ENCODE assay signal across 23 cellular contexts in the genomic region with DNA sequence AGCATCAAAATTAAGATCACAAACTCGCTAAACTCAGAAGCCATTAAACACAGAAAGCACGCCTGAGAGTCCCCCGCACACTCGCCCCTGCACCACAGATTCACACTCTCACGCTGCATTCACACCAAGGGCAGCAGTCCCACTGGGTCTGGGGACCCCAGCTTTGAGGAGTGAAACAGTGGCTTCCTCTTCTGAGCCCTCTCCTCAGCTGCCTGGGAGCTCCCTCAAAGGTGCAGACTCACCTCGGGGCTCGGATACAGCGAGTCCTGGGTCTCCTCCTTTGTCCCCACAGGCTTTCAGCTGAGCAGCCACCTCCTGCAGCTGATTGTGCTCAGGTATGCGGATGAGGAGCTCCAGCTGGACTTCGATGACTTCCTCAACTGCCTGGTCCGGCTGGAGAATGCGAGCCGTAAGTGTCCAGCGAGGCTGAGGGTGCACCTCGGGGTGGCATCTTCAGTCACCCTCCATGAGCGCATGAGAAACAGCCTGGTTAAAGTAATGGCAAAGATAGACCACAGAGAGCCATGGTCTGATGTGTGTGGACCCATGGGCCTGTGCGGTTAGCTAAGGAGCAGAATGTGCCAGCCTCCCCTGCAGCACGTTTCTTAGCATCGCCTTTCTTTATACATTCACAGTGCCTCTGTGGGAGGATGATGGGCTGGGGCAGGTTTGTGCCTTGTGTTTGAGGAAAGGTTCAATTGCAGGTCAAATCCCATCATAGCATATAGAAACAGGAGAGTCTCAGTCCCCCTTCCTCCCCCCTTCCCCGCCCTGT. TPM values are rescaled to one million over a fixed set of nuclear protein-coding genes. Genes with fewer than 3 reads are reported as not detected.
DNase-seq lines count a peak whose midpoint lies in the region; ATAC-seq and TF ChIP-seq lines count a peak whose summit lies in the region.
"Had no signal": no experiment of that assay in that cellular context is flagged by ENCODE, and none has a peak within 500 bp of the region (broad histone marks: within the 10 kb centered on the region; RNA-seq: fewer than 3 reads in every experiment).

No MANE protein-coding gene starts in this region.

- H4K20me1 ChIP-seq in GM23338 (replicated peaks; ENCODE audit: insufficient read depth): no peaks in the 10 kb centered on the region

- H3K4me1 ChIP-seq in GM23338 (ENCODE audit: insufficient read depth): no peaks in the 10 kb centered on the region

- H3K36me3 Mint-ChIP-seq in GM23338 (ENCODE audit: low read depth) (no peaks in the 10 kb centered on the region), progenitor cell of endocrine pancreas (ENCODE audit: insufficient read depth) (peaks cover 4% of the 10 kb centered on the region)
- H3K36me3 Mint-ChIP-seq: CD4-positive, alpha-beta memory T cell had no signal

- H3K79me2 ChIP-seq in GM23338 (replicated peaks; ENCODE audit: insufficient read depth): no peaks in the 10 kb centered on the region

- H3K4me1 Mint-ChIP-seq in GM23338 (peaks cover 3% of the 10 kb centered on the region; the same call in 2 of the 3 replicates), progenitor cell of endocrine pancreas (ENCODE audit: low read depth) (peaks cover 19% of the 10 kb centered on the region)
- H3K4me1 Mint-ChIP-seq: CD4-positive, alpha-beta memory T cell had no signal

- H3K4me2 ChIP-seq in GM23338: no peak overlapping the region
- H3K4me2 ChIP-seq: KMS-11 had no signal

- TF ChIP-seq CTCF in GM23338 (conservative IDR thresholded peaks at IDR 0.05; ENCODE audit: low read depth in 2 of 2): no peak
- TF ChIP-seq CTCF in coronary artery (IDR thresholded peaks at IDR 0.05): no peak
- TF ChIP-seq CTCF in progenitor cell of endocrine pancreas (IDR thresholded peaks at IDR 0.05; ENCODE audit: unreplicated experiment): no peak

- no peaks in the 10 kb centered on the region for H3K9me2 ChIP-seq in GM23338 (ENCODE audit: insufficient read depth)

- H2AFZ ChIP-seq in GM23338: no peak overlapping the region
- H2AFZ ChIP-seq: GM23248 had no signal

- peaks cover 15% of the 10 kb centered on the region; the same call in 1 of the 2 replicates for H3K27me3 ChIP-seq in GM23338 (ENCODE audit: insufficient read depth)
- H3K27me3 ChIP-seq: SJCRH30 had no signal

- no peak overlapping the region for H3K27ac ChIP-seq in GM23338 (ENCODE audit: low read depth)
- H3K27ac ChIP-seq in coronary artery: no peak overlapping the region
- H3K27ac ChIP-seq: GM23248, KMS-11, SJCRH30 had no signal

- H3F3A ChIP-seq in GM23338 (replicated peaks; ENCODE audit: low read depth): no peaks in the 10 kb centered on the region

- H3K27ac Mint-ChIP-seq in GM23338 (no peak overlapping the region), progenitor cell of endocrine pancreas (peak overlapping the region; percentile 90)
- H3K27ac Mint-ChIP-seq: CD4-positive, alpha-beta memory T cell; H9; HFFc6 had no signal

- no peaks in the 10 kb centered on the region for H3K9me3 Mint-ChIP-seq in GM23338
- no peaks in the 10 kb centered on the region for H3K9me3 Mint-ChIP-seq in progenitor cell of endocrine pancreas (ENCODE audit: low read depth)
- H3K9me3 Mint-ChIP-seq: CD4-positive, alpha-beta memory T cell; H9; HFFc6 had no signal

- H3K4me3 ChIP-seq in GM23338 (no peak overlapping the region), coronary artery (no peak overlapping the region)
- H3K4me3 ChIP-seq: GM23248, SJCRH30 had no signal

- no peaks in the 10 kb centered on the region for H3K36me3 ChIP-seq in GM23338 (ENCODE audit: insufficient read depth)
- H3K36me3 ChIP-seq: SJCRH30 had no signal

- DNase-seq in GM23338 (ENCODE audit: low spot score): no peak
- peak; percentile 59 for DNase-seq in coronary artery (ENCODE audit: low spot score)
- DNase-seq in left kidney (ENCODE audit: low read depth, low spot score): peak; percentile 67
- DNase-seq in progenitor cell of endocrine pancreas (ENCODE audit: low spot score, unreplicated experiment): no peak
- DNase-seq in putamen (ENCODE audit: low spot score): no peak
- DNase-seq: CD4-positive, alpha-beta memory T cell; COR-L47; H9; HFFc6; IMR-90; MM.1S; NCI-H1417 treated with DMSO at 0.1 percent for 48 hours; NCI-H187; NCI-H2081 treated with DMSO at 0.1 percent for 48 hours; NCI-H226; NCI-H510A treated with DMSO at 0.1 percent for 48 hours had no signal

- no peaks in the 10 kb centered on the region for H3K27me3 Mint-ChIP-seq in GM23338 (ENCODE audit: insufficient read depth, low read depth, poor library complexity)
- H3K27me3 Mint-ChIP-seq in progenitor cell of endocrine pancreas: no peaks in the 10 kb centered on the region

- H3K4me3 Mint-ChIP-seq in GM23338: no peak overlapping the region
- peak overlapping the region; percentile 20 for H3K4me3 Mint-ChIP-seq in progenitor cell of endocrine pancreas (ENCODE audit: low read depth)
- H3K4me3 Mint-ChIP-seq: CD4-positive, alpha-beta memory T cell; H9; HFFc6 had no signal

- peak; percentile 16; the same call in 1 of the 3 replicates for ATAC-seq in GM23338
- no peak for ATAC-seq in HG03378 (IDR thresholded peaks at IDR 0.05; ENCODE audit: unreplicated experiment)
- no peak for ATAC-seq in GM18519 (IDR thresholded peaks at IDR 0.05; ENCODE audit: low FRiP score, unreplicated experiment)
- ATAC-seq: Right ventricle myocardium inferior had no signal

TF ChIP-seq in GM23338, 12 proteins besides CTCF, POLR2A, EP300 and RAD21 (continues in another document):
- no peak for TF ChIP-seq ZNF114 (CRISPR knock-in tag; IDR thresholded peaks at IDR 0.05)
- TF ChIP-seq NANOG (IDR thresholded peaks at IDR 0.05; ENCODE audit: borderline replicate concordance): no peak
- TF ChIP-seq, protein P1, sequence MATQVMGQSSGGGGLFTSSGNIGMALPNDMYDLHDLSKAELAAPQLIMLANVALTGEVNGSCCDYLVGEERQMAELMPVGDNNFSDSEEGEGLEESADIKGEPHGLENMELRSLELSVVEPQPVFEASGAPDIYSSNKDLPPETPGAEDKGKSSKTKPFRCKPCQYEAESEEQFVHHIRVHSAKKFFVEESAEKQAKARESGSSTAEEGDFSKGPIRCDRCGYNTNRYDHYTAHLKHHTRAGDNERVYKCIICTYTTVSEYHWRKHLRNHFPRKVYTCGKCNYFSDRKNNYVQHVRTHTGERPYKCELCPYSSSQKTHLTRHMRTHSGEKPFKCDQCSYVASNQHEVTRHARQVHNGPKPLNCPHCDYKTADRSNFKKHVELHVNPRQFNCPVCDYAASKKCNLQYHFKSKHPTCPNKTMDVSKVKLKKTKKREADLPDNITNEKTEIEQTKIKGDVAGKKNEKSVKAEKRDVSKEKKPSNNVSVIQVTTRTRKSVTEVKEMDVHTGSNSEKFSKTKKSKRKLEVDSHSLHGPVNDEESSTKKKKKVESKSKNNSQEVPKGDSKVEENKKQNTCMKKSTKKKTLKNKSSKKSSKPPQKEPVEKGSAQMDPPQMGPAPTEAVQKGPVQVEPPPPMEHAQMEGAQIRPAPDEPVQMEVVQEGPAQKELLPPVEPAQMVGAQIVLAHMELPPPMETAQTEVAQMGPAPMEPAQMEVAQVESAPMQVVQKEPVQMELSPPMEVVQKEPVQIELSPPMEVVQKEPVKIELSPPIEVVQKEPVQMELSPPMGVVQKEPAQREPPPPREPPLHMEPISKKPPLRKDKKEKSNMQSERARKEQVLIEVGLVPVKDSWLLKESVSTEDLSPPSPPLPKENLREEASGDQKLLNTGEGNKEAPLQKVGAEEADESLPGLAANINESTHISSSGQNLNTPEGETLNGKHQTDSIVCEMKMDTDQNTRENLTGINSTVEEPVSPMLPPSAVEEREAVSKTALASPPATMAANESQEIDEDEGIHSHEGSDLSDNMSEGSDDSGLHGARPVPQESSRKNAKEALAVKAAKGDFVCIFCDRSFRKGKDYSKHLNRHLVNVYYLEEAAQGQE (IDR thresholded peaks at IDR 0.05; ENCODE audit: unreplicated experiment): no peak
- TF ChIP-seq EZH2 (IDR thresholded peaks at IDR 0.05; ENCODE audit: low read depth, unreplicated experiment): no peak
- no peak for TF ChIP-seq STAT1 (IDR thresholded peaks at IDR 0.05; ENCODE audit: unreplicated experiment)
- TF ChIP-seq EZH2phosphoT487 (IDR thresholded peaks at IDR 0.05; ENCODE audit: unreplicated experiment): no peak
- TF ChIP-seq JUNB (IDR thresholded peaks at IDR 0.05; ENCODE audit: unreplicated experiment): no peak
- no peak for TF ChIP-seq CREB1 (CRISPR knock-in tag; IDR thresholded peaks at IDR 0.05; ENCODE audit: low read depth)
- TF ChIP-seq, protein P2, sequence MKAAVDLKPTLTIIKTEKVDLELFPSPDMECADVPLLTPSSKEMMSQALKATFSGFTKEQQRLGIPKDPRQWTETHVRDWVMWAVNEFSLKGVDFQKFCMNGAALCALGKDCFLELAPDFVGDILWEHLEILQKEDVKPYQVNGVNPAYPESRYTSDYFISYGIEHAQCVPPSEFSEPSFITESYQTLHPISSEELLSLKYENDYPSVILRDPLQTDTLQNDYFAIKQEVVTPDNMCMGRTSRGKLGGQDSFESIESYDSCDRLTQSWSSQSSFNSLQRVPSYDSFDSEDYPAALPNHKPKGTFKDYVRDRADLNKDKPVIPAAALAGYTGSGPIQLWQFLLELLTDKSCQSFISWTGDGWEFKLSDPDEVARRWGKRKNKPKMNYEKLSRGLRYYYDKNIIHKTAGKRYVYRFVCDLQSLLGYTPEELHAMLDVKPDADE (IDR thresholded peaks at IDR 0.05): no peak
- no peak for TF ChIP-seq ZNF331 (CRISPR knock-in tag; IDR thresholded peaks at IDR 0.05; ENCODE audit: low read depth)

RNA-seq across cellular contexts. Expression of a gene that starts 47.9 kb away (rescaled TPM):
- total RNA-seq in GM23338 (2014; rRNA removed; shearing (Covaris generic)): 0.07 TPM in 1 of 2 replicates, not detected in the other
- 0.33 TPM in 1 of 2 replicates, not detected in the other for polyA plus RNA-seq in GM23338 (2016; fragmentation: Nextera tagmentation; extraction: Ambion mirVana)
- 6.4 and 8.7 TPM in 2 replicates for total RNA-seq in progenitor cell of endocrine pancreas
- total RNA-seq: A673; CD4-positive, alpha-beta memory T cell; GM23248; HFFc6; IMR-90; SJCRH30 had no signal
- polyA plus RNA-seq: GM23248, IMR-90 had no signal

Comparison
In these comparisons a context has a peak if more than half of its experiments do, and no peak if none do; other contexts are left out.
1. DNase-seq: peak in coronary artery (single experiment) and left kidney (single experiment); none in GM23338 (single experiment), progenitor cell of endocrine pancreas (single experiment) and putamen (single experiment).